14 cellular contexts compared by ENCODE assay signal in genomic region chr14:31161274-31161673, GRCh38. TPM values are rescaled to one million over a fixed set of nuclear protein-coding genes. Genes with fewer than 3 reads are reported as not detected.
DNase-seq lines count a peak whose midpoint lies in the region; ATAC-seq and TF ChIP-seq lines count a peak whose summit lies in the region.
"Had no signal": no experiment of that assay in that cellular context is flagged by ENCODE, and none has a peak within 500 bp of the region (broad histone marks: within the 10 kb centered on the region; RNA-seq: fewer than 3 reads in every experiment).

No MANE protein-coding gene starts in this region.

- H3K36me3 ChIP-seq in HCT116 (ENCODE audit: control insufficient read depth in 1 of 2, insufficient read depth in 2 of 2, low read length in 2 of 2) (peaks cover 9 to 30% of the 10 kb centered on the region in 2 experiments; a peak in 3 of 4 replicates), ascending aorta (peaks cover 19 to 35% of the 10 kb centered on the region in 2 donors), tibial artery (peaks cover 8 to 55% (median 13%) of the 10 kb centered on the region in 3 donors)

- CTCF ChIA-PET in HCT116 (lab: Charles Lee): no interaction called here

- H3K9ac ChIP-seq in HCT116 (ENCODE audit: low read length): 0 out of 2 replicates have a peak overlapping the region, but pooled peaks have one; percentile 6

- intact Hi-C loops in HCT116 (cut with micrococcal nuclease): no loop called here
- intact Hi-C loops in ascending aorta (cut with DNase I): no loop called here
- intact Hi-C loops in tibial artery (cut with DNase I; ENCODE audit: low total_unique reads): no loop called here

- peak overlapping the region; percentile 73 for H3K27ac ChIP-seq in HCT116 (ENCODE audit: low read depth, low read length)
- peak overlapping the region; percentile 9 to 35 for H3K27ac ChIP-seq in ascending aorta
- peak overlapping the region; percentile 21 to 78 for H3K27ac ChIP-seq in tibial artery
- H3K27ac ChIP-seq in caudate nucleus (ENCODE audit: low read depth, low read length): no peak overlapping the region

- ATAC-seq in HCT116: no peak
- no peak for ATAC-seq in GM19395 (IDR thresholded peaks at IDR 0.05; ENCODE audit: unreplicated experiment)
- ATAC-seq: CD8-positive, alpha-beta T cell had no signal

- H3K27me3 ChIP-seq in HCT116 (ENCODE audit: insufficient read depth, low read length) (no peaks in the 10 kb centered on the region), ascending aorta (no peaks in the 10 kb centered on the region), tibial artery (no peaks in the 10 kb centered on the region)
- H3K27me3 ChIP-seq: BE2C had no signal

- H2AFZ ChIP-seq in HCT116 (ENCODE audit: low read depth, low read length, poor library complexity, severe bottlenecking): no peak overlapping the region

- peak; percentile 18 for DNase-seq in EH (ENCODE audit: low read depth)
- DNase-seq in HCT116 (ENCODE audit: low read depth, low spot score): no peak
- no peak for DNase-seq in ascending aorta (ENCODE audit: low spot score in 2 of 2)
- DNase-seq in tibial artery: no peak
- no peak for DNase-seq in NCI-H146 treated with DMSO at 0.1 percent for 48 hours (lab: John Stamatoyannopoulos, UW; ENCODE audit: unreplicated experiment)
- no peak for DNase-seq in caudate nucleus (lab: John Stamatoyannopoulos, UW)
- DNase-seq: BE2C; CD8-positive, alpha-beta T cell; COR-L47; DMS153; DMS79 treated with DMSO at 0.1 percent for 48 hours; GF-D8; H7 had no signal

- BruUV-seq in HCT116 (replicated peaks; lab: Mats Ljungman, UMichigan): no TSS peak

- RAD21 ChIA-PET in HCT116 (lab: Charles Lee; ENCODE audit: low non-redundant PET in 1 of 2, low total read pairs in 2 of 2, uncharacterized antibody in 2 of 2, unreplicated experiment in 2 of 2): interaction anchor here in 1 of 2 experiments (0.7 kb wide), 1 partner anchor 904 kb away, joined by 3 read pairs; no protein-coding TSS in a partner anchor

- H3K4me3 ChIP-seq in HCT116 (replicated peaks in 1 of 2; ENCODE audit: low read depth in 1 of 2, low read length in 2 of 2): no peak overlapping the region
- H3K4me3 ChIP-seq in ascending aorta: no peak overlapping the region
- no peak overlapping the region for H3K4me3 ChIP-seq in tibial artery

- H3K4me2 ChIP-seq in HCT116 (ENCODE audit: low read length): peak overlapping the region; percentile 71; the same call in 1 of the 2 replicates

- H3K79me2 ChIP-seq in HCT116 (ENCODE audit: insufficient read depth, low read length): peaks cover 62% of the 10 kb centered on the region

- TF ChIP-seq CTCF in HCT116 (IDR thresholded peaks at IDR 0.05 in 2 of 3, conservative IDR thresholded peaks at IDR 0.05 in 1 of 3; ENCODE audit: borderline replicate concordance in 1 of 3, insufficient read depth in 1 of 3, low read depth in 2 of 3, low read length in 2 of 3) (no peak), ascending aorta (IDR thresholded peaks at IDR 0.05) (no peak), tibial artery (IDR thresholded peaks at IDR 0.05) (no peak)

- no peak for TF ChIP-seq RAD21 in HCT116 (IDR thresholded peaks at IDR 0.05; ENCODE audit: low read depth)

- no peaks in the 10 kb centered on the region for H3K9me2 ChIP-seq in HCT116 (ENCODE audit: insufficient read depth)

- no peak for TF ChIP-seq POLR2A in HCT116 (IDR thresholded peaks at IDR 0.05; ENCODE audit: borderline replicate concordance, extremely low read depth, insufficient read depth, insufficient read length)

- POLR2A ChIA-PET in HCT116 (lab: Charles Lee): no interaction called here

- H3K4me1 ChIP-seq in HCT116 (ENCODE audit: control insufficient read depth in 1 of 2, insufficient read depth in 2 of 2, low read length in 2 of 2) (peaks cover 66 to 69% of the 10 kb centered on the region in 2 experiments), ascending aorta (peaks cover 7 to 23% of the 10 kb centered on the region in 2 donors), tibial artery (peaks cover 0 to 49% (median 16%) of the 10 kb centered on the region in 4 donors)
- H3K4me1 ChIP-seq: BE2C had no signal

- H4K20me1 ChIP-seq in HCT116 (ENCODE audit: insufficient read depth): 0 out of 2 replicates have a peak, but pooled peaks cover 3% of the 10 kb centered on the region

- H3K9me3 ChIP-seq in HCT116 (ENCODE audit: control insufficient read depth in 1 of 2, insufficient read depth in 1 of 2, low read depth in 1 of 2, low read length in 2 of 2) (no peaks in the 10 kb centered on the region), ascending aorta (no peaks in the 10 kb centered on the region), tibial artery (no peaks in the 10 kb centered on the region)
- H3K9me3 ChIP-seq: BE2C had no signal

TF ChIP-seq in HCT116, 20 proteins besides CTCF, POLR2A, EP300 and RAD21:
- TF ChIP-seq MAX (IDR thresholded peaks at IDR 0.05) (no peak), CEBPB (IDR thresholded peaks at IDR 0.05; ENCODE audit: low read depth) (no peak), ZFX (IDR thresholded peaks at IDR 0.05) (no peak), REST (IDR thresholded peaks at IDR 0.05; ENCODE audit: low read depth) (no peak), POLR2AphosphoS5 (IDR thresholded peaks at IDR 0.05; ENCODE audit: low read depth, low read length) (no peak), ZNF274 (IDR thresholded peaks at IDR 0.05; ENCODE audit: low read depth, low read length) (no peak), JUND (IDR thresholded peaks at IDR 0.05) (no peak), CBX3 (IDR thresholded peaks at IDR 0.05; ENCODE audit: low read depth) (no peak), FOSL1 (IDR thresholded peaks at IDR 0.05; ENCODE audit: low read depth) (no peak), YY1 (IDR thresholded peaks at IDR 0.05; ENCODE audit: extremely low read depth, insufficient replicate concordance, low read depth, low read length) (no peak), SIN3A (IDR thresholded peaks at IDR 0.05; ENCODE audit: low read depth) (no peak), SRF (IDR thresholded peaks at IDR 0.05; ENCODE audit: low read depth) (no peak), SP1 (IDR thresholded peaks at IDR 0.05; ENCODE audit: low read depth) (no peak), ELF1 (IDR thresholded peaks at IDR 0.05; ENCODE audit: borderline replicate concordance, low read depth) (no peak), EZH2 (IDR thresholded peaks at IDR 0.05) (no peak), EZH2phosphoT487 (IDR thresholded peaks at IDR 0.05; ENCODE audit: borderline replicate concordance) (no peak), EGR1 (IDR thresholded peaks at IDR 0.05; ENCODE audit: low read depth) (no peak)
- TF ChIP-seq, protein P1, sequence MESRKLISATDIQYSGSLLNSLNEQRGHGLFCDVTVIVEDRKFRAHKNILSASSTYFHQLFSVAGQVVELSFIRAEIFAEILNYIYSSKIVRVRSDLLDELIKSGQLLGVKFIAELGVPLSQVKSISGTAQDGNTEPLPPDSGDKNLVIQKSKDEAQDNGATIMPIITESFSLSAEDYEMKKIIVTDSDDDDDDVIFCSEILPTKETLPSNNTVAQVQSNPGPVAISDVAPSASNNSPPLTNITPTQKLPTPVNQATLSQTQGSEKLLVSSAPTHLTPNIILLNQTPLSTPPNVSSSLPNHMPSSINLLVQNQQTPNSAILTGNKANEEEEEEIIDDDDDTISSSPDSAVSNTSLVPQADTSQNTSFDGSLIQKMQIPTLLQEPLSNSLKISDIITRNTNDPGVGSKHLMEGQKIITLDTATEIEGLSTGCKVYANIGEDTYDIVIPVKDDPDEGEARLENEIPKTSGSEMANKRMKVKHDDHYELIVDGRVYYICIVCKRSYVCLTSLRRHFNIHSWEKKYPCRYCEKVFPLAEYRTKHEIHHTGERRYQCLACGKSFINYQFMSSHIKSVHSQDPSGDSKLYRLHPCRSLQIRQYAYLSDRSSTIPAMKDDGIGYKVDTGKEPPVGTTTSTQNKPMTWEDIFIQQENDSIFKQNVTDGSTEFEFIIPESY (IDR thresholded peaks at IDR 0.05; ENCODE audit: extremely low read depth, insufficient replicate concordance, low read length): no peak
- TF ChIP-seq, protein P2, sequence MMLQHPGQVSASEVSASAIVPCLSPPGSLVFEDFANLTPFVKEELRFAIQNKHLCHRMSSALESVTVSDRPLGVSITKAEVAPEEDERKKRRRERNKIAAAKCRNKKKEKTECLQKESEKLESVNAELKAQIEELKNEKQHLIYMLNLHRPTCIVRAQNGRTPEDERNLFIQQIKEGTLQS (IDR thresholded peaks at IDR 0.05): no peak

RNA-seq across cellular contexts. Expression of gene HECTD1, which starts 46.3 kb away (rescaled TPM):
- total RNA-seq in HCT116 (2021; ENCODE audit: unreplicated experiment) (160 TPM), ascending aorta (63.6 TPM)
- polyA plus RNA-seq in HCT116 (2012): 68.8 and 71.3 TPM in 2 replicates
